ENCODE assay signal across 8 cellular contexts in genomic region chr3:16513141-16514020, GRCh38. TPM values are rescaled to one million over a fixed set of nuclear protein-coding genes. Genes with fewer than 3 reads are reported as not detected.
DNase-seq lines count a peak whose midpoint lies in the region; ATAC-seq, FAIRE-seq and TF ChIP-seq lines count a peak whose summit lies in the region.

RFTN1 (minus strand) TSS chr3:16513699; CDS start chr3:16493869, 19,830 bp downstream.

- peaks cover 12% of the 10 kb centered on the region for H4K20me1 ChIP-seq in osteoblast (ENCODE audit: insufficient read depth, low read length)

- TF ChIP-seq POLR2A in A549 (IDR thresholded peaks at IDR 0.05; ENCODE audit: low read length), result peak; percentile 14; the same call in 1 of the 2 replicates
- peak; percentile 33 to 66 for TF ChIP-seq POLR2A in uterus (IDR thresholded peaks at IDR 0.05)

- WGBS in A549 (ENCODE audit: missing lambda C conversion rate), result 4% methylated on average over 38 of the region's 92 CpGs

- H3K4me2 ChIP-seq in A549, result peak within 1 kb of the TSS; percentile 86
- H3K4me2 ChIP-seq in osteoblast (ENCODE audit: insufficient read depth, low read length), result peak within 1 kb of the TSS; percentile 84

- no peaks in the 10 kb centered on the region for H3K9me3 ChIP-seq in A549
- no peaks in the 10 kb centered on the region for H3K9me3 ChIP-seq in osteoblast (ENCODE audit: low read depth, low read length)
- H3K9me3 ChIP-seq in uterus, result no peaks in the 10 kb centered on the region

- no peak for TF ChIP-seq EP300 in A549 (IDR thresholded peaks at IDR 0.05)

- DNase-seq in A549 (ENCODE audit: low read depth in 1 of 2, low spot score in 1 of 2) (no peak), GM20000 (ENCODE audit: low spot score) (peak; percentile 74), SK-MEL-5 (ENCODE audit: low read depth, low spot score) (peak; percentile 10), glomerular endothelial cell (ENCODE audit: extremely low read depth, low read depth, low spot score) (no peak), osteoblast (ENCODE audit: insufficient read length, low spot score, missing footprints) (peak; percentile 96), uterus (peak; percentile 57 to 65), cortex of kidney (lab: John Stamatoyannopoulos, UW) (no peak)
- peak; percentile 23 for DNase-seq in activated gamma-delta T cell treated with anti-CD3 and anti-CD28 coated beads, Interleukin-2, amount 50 U/mL, for 16 hours (ENCODE audit: low read depth)

- TF ChIP-seq RAD21 in A549 (conservative IDR thresholded peaks at IDR 0.05 in 1 of 2, IDR thresholded peaks at IDR 0.05 in 1 of 2), result no peak

- H3K36me3 ChIP-seq in osteoblast (ENCODE audit: insufficient read depth, low read length) (no peaks in the 10 kb centered on the region), uterus (no peaks in the 10 kb centered on the region)

- POLR2A ChIA-PET in A549 (lab: Yijun Ruan, JAX), result no interaction called here

- intact Hi-C loops in uterus (cut with DNase I; ENCODE audit: low total_unique reads), result loop anchor here (10.0 kb wide), 2 partner anchors 99 to 219 kb away; no protein-coding TSS in a partner anchor

- H3K79me2 ChIP-seq in osteoblast (ENCODE audit: insufficient read depth, low read length), result peaks cover 40% of the 10 kb centered on the region

- peak; percentile 68 to 71 for ATAC-seq in A549

- H3K4me1 ChIP-seq in A549, result no peaks in the 10 kb centered on the region
- H3K4me1 ChIP-seq in osteoblast (ENCODE audit: insufficient read depth, low read length), result peaks cover 39% of the 10 kb centered on the region
- H3K4me1 ChIP-seq in uterus, result peaks cover 5 to 7% of the 10 kb centered on the region in 2 donors

- TF ChIP-seq CTCF in A549 (IDR thresholded peaks at IDR 0.05) (no peak), GM20000 (IDR thresholded peaks at IDR 0.05; ENCODE audit: extremely low read depth, missing control alignments) (no peak), osteoblast (IDR thresholded peaks at IDR 0.05; ENCODE audit: extremely low read depth, low read depth, low read length) (no peak), uterus (IDR thresholded peaks at IDR 0.05) (no peak)

- CTCF ChIA-PET in A549 (lab: Yijun Ruan, JAX), result interaction anchor here (1.0 to 2.2 kb wide), 2 partner anchors 37 to 223 kb away, joined by 8 to 9 read pairs; no protein-coding TSS in a partner anchor

- peak within 1 kb of the TSS; percentile 77 for H3K4me3 ChIP-seq in A549
- H3K4me3 ChIP-seq in osteoblast (ENCODE audit: insufficient read depth, low read length), result peak within 1 kb of the TSS; percentile 83
- H3K4me3 ChIP-seq in uterus, result peak within 1 kb of the TSS; percentile 73 to 92

- no peaks in the 10 kb centered on the region for H3K27me3 ChIP-seq in osteoblast (ENCODE audit: insufficient read depth, low read length)
- H3K27me3 ChIP-seq in uterus, result no peaks in the 10 kb centered on the region

- H2AFZ ChIP-seq in osteoblast (ENCODE audit: low read length), result peak within 1 kb of the TSS; percentile 86

- in situ Hi-C loops in SK-MEL-5 (cut with HindIII; ENCODE audit: low pct_unique_long_range_greater_than_20kb, low sequenced_read_pairs), result no loop called here

- peak within 1 kb of the TSS; percentile 71 to 88 for H3K27ac ChIP-seq in A549
- peak within 1 kb of the TSS; percentile 94 for H3K27ac ChIP-seq in osteoblast (ENCODE audit: low read depth, low read length)
- H3K27ac ChIP-seq in uterus, result peak within 1 kb of the TSS; percentile 78 to 85

- no peak for FAIRE-seq in A549 (lab: Jason Lieb, UNC)

TF ChIP-seq in A549, 52 proteins besides CTCF, POLR2A, EP300 and RAD21:
- TF ChIP-seq E2F6 (IDR thresholded peaks at IDR 0.05; ENCODE audit: borderline replicate concordance, low read depth), result 0 out of 2 replicates have a peak, but pooled peaks have one; percentile 22
- TF ChIP-seq RFX5 (IDR thresholded peaks at IDR 0.05), result no peak

RNA-seq across cellular contexts. Expression of gene RFTN1, which starts in this region (rescaled TPM):
- polyA plus RNA-seq in A549 (2011; rRNA removed), result 1.6 and 1.8 TPM in 2 replicates
- polyA plus RNA-seq in A549 (2012; cell fraction: cytosol; rRNA removed), result 0.63 and 1.1 TPM in 2 replicates
- 1.4 and 1.6 TPM in 2 replicates for polyA plus RNA-seq in A549 (2012; cell fraction: nucleus; rRNA removed)
- 3.7 to 4.7 TPM (median 4.5 TPM) in 3 replicates for polyA plus RNA-seq in A549 (2017; fragmentation: RNase III; extraction: RNeasy Plus Mini Kit Qiagen cat#74134 plus additional on column Dnase treatment)
- polyA minus RNA-seq in A549 (2011; rRNA and poly(A)+ RNA removed), result 1.7 and 2.1 TPM in 2 replicates
- total RNA-seq in SK-MEL-5 (2014; rRNA removed; shearing (Covaris generic)), result 1.8 and 2.8 TPM in 2 replicates
- polyA plus RNA-seq in SK-MEL-5 (2015; cell fraction: cytosol; rRNA removed), result 5.9 and 7.5 TPM in 2 replicates
- 3.0 and 4.4 TPM in 2 replicates for polyA plus RNA-seq in SK-MEL-5 (2015; cell fraction: nucleus; rRNA removed)
- total RNA-seq in glomerular endothelial cell, result 78.3 and 84.4 TPM in 2 replicates
- 94.6 and 99.2 TPM in 2 replicates for total RNA-seq in osteoblast
- 100 to 1,000 TPM in 1 of 4 donors, 10 to 100 TPM in 3; 32.0 to 187 (median 47.6) TPM for total RNA-seq in uterus

Comparison
In these comparisons a context has a peak if more than half of its experiments do, and no peak if none do; other contexts are left out.
1. DNase-seq: peak in GM20000 (single experiment), SK-MEL-5 (single experiment), activated gamma-delta T cell treated with anti-CD3 and anti-CD28 coated beads, Interleukin-2, amount 50 U/mL, for 16 hours (single experiment), osteoblast (single experiment) and uterus (2 of 2); none in A549 (0 of 2), glomerular endothelial cell (single experiment) and cortex of kidney (single experiment).
2. Peak in every context shown above with its lines, with median percentiles within 50 percentile points of each other: H3K27ac ChIP-seq and H3K4me3 ChIP-seq.